16 cellular contexts compared by ENCODE assay signal in the genomic region with DNA sequence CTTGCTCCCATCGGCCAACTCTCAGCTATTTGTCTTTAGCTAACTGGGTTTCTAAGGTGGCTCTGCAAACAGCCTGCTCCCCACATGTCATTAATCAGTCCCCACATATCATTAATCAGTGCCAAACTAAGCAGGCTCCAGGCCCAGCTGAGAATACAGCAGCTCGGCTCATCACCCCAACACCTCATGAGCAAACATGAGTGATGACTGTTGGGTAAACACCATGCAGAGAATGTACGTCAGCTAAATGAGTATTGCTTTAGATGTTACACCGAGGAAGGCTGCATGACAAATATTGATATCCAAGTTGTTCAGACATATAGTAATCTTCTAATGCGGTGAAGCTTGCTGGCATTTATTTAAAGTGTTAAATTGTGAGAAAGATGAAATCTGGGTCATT.
"Had no signal": no experiment of that assay in that cellular context is flagged by ENCODE, and none has a peak within 500 bp of the region (broad histone marks: within the 10 kb centered on the region; RNA-seq: fewer than 3 reads in every experiment).

No MANE protein-coding gene starts in this region.

- H3K4me2 ChIP-seq: smooth muscle cell had no signal

- H3K36me3 ChIP-seq: neutrophil, tibial artery had no signal

- H3K4me3 Mint-ChIP-seq: activated CD4-positive, alpha-beta memory T cell treated with anti-CD3 and anti-CD28 coated beads, Interleukin-2, amount 10 ng/mL, durations not matched to agents 7 days and 5 days; activated CD4-positive, alpha-beta T cell treated with anti-CD3 and anti-CD28 coated beads for 36 hours; activated naive CD4-positive, alpha-beta T cell treated with anti-CD3 and anti-CD28 coated beads, Interleukin-2, amount 10 ng/mL, durations not matched to agents 7 days and 5 days; activated T-helper 1 cell treated with anti-CD3 and anti-CD28 coated beads, Interleukin-12 subunit alpha, Interleukin-12 subunit beta, Interleukin-2, Interleukin-4 antibody, amounts not matched to agents 30 ng/mL and 10 ng/mL and 1 ng/mL, durations not matched to agents 14 hours and 24 hours and 36 hours; naive thymus-derived CD8-positive, alpha-beta T cell had no signal

- H3K9me3 ChIP-seq: neutrophil, tibial artery had no signal

- H3K27me3 ChIP-seq: neutrophil, tibial artery had no signal

- H3K4me3 ChIP-seq: lung, smooth muscle cell, tibial artery had no signal

- H3K9me3 Mint-ChIP-seq: activated naive CD4-positive, alpha-beta T cell treated with anti-CD3 and anti-CD28 coated beads, Interleukin-2, amount 10 ng/mL, durations not matched to agents 7 days and 5 days; activated T-helper 1 cell treated with anti-CD3 and anti-CD28 coated beads, Interleukin-12 subunit alpha, Interleukin-12 subunit beta, Interleukin-2, Interleukin-4 antibody, amounts not matched to agents 30 ng/mL and 10 ng/mL and 1 ng/mL, durations not matched to agents 14 hours and 24 hours and 36 hours had no signal

- H3K27ac Mint-ChIP-seq: activated CD4-positive, alpha-beta memory T cell treated with anti-CD3 and anti-CD28 coated beads, Interleukin-2, amount 10 ng/mL, durations not matched to agents 7 days and 5 days; activated CD4-positive, alpha-beta T cell treated with anti-CD3 and anti-CD28 coated beads for 36 hours; activated naive CD4-positive, alpha-beta T cell treated with anti-CD3 and anti-CD28 coated beads, Interleukin-2, amount 10 ng/mL, durations not matched to agents 7 days and 5 days; activated T-helper 1 cell treated with anti-CD3 and anti-CD28 coated beads, Interleukin-12 subunit alpha, Interleukin-12 subunit beta, Interleukin-2, Interleukin-4 antibody, amounts not matched to agents 30 ng/mL and 10 ng/mL and 1 ng/mL, durations not matched to agents 14 hours and 24 hours and 36 hours had no signal

- H3K4me1 ChIP-seq: tibial artery had no signal

- H3K27ac ChIP-seq: neutrophil, tibial artery, VCaP had no signal

- H3K27me3 Mint-ChIP-seq: activated CD4-positive, alpha-beta memory T cell treated with anti-CD3 and anti-CD28 coated beads, Interleukin-2, amount 10 ng/mL, durations not matched to agents 7 days and 5 days; activated CD4-positive, alpha-beta T cell treated with anti-CD3 and anti-CD28 coated beads for 36 hours; activated naive CD4-positive, alpha-beta T cell treated with anti-CD3 and anti-CD28 coated beads, Interleukin-2, amount 10 ng/mL, durations not matched to agents 7 days and 5 days; naive thymus-derived CD8-positive, alpha-beta T cell had no signal

- DNase-seq: activated CD4-positive, alpha-beta memory T cell treated with anti-CD3 and anti-CD28 coated beads, Interleukin-2, amount 10 ng/mL, durations not matched to agents 7 days and 5 days; activated CD4-positive, alpha-beta T cell treated with anti-CD3 and anti-CD28 coated beads for 36 hours; activated naive CD4-positive, alpha-beta T cell treated with anti-CD3 and anti-CD28 coated beads, Interleukin-2, amount 10 ng/mL, durations not matched to agents 7 days and 5 days; central memory CD4-positive, alpha-beta T cell; cortex of kidney; effector memory CD4-positive, alpha-beta T cell; hypothalamus; naive thymus-derived CD8-positive, alpha-beta T cell; right cardiac atrium; T1000; tibial artery had no signal

- H3K4me1 Mint-ChIP-seq: activated CD4-positive, alpha-beta memory T cell treated with anti-CD3 and anti-CD28 coated beads, Interleukin-2, amount 10 ng/mL, durations not matched to agents 7 days and 5 days; activated CD4-positive, alpha-beta T cell treated with anti-CD3 and anti-CD28 coated beads for 36 hours; activated naive CD4-positive, alpha-beta T cell treated with anti-CD3 and anti-CD28 coated beads, Interleukin-2, amount 10 ng/mL, durations not matched to agents 7 days and 5 days had no signal

- ATAC-seq: activated CD4-positive, alpha-beta T cell treated with anti-CD3 and anti-CD28 coated beads for 36 hours; naive thymus-derived CD8-positive, alpha-beta T cell; right cardiac atrium had no signal
